ENCODE assay signal across 13 cellular contexts in the genomic region with DNA sequence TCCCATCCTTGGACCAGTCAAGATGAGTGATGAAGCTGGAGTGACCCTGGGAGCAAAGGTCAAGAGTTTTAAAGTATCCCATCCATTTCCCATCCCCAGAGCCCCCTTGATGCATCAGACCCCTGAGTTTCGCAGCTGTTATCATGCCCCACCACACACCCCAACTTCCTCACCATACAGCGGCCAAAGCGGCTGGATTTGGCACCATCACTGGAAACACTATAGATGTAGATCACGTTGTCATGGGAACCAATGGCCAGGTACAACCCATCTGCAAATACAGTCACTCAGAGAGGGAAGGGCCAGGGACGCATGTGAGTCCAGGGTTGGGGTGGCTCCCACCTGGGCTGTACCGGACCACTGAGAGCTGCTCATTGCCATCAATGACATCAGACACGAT. TPM values are rescaled to one million over a fixed set of nuclear protein-coding genes. Genes with fewer than 3 reads are reported as not detected.
DNase-seq lines count a peak whose midpoint lies in the region; ATAC-seq and TF ChIP-seq lines count a peak whose summit lies in the region.
"Had no signal": no experiment of that assay in that cellular context is flagged by ENCODE, and none has a peak within 500 bp of the region (broad histone marks: within the 10 kb centered on the region; RNA-seq: fewer than 3 reads in every experiment).

No MANE protein-coding gene starts in this region.

- no peak overlapping the region for H3K27ac ChIP-seq in H9 (ENCODE audit: insufficient read length, low read depth, low read length)
- H3K27ac ChIP-seq: foreskin keratinocyte had no signal

- H3K79me2 ChIP-seq in H9 (ENCODE audit: insufficient read depth, low read length) = no peaks in the 10 kb centered on the region; the same call in 1 of the 2 replicates

- intact Hi-C loops in activated CD8-positive, alpha-beta T cell treated with anti-CD3 and anti-CD28 coated beads for 36 hours (cut with micrococcal nuclease) = no loop called here

- H3K27me3 ChIP-seq in H9 (ENCODE audit: insufficient read depth, low read length) = peaks cover 12% of the 10 kb centered on the region; the same call in 1 of the 2 replicates
- H3K27me3 ChIP-seq: cardiac muscle cell, foreskin keratinocyte had no signal

- H2AFZ ChIP-seq in H9 (ENCODE audit: low read length) = no peak overlapping the region

- H3K4me1 ChIP-seq in H9 (ENCODE audit: insufficient read depth, low read length) = peaks cover 8% of the 10 kb centered on the region

- H3K9me3 Mint-ChIP-seq in activated CD8-positive, alpha-beta T cell treated with anti-CD3 and anti-CD28 coated beads, Interleukin-2, amount 10 ng/mL, durations not matched to agents 7 days and 5 days (ENCODE audit: insufficient read depth) = no peaks in the 10 kb centered on the region
- H3K9me3 Mint-ChIP-seq in activated CD8-positive, alpha-beta T cell treated with anti-CD3 and anti-CD28 coated beads for 36 hours = no peaks in the 10 kb centered on the region
- H3K9me3 Mint-ChIP-seq in H9 (no peaks in the 10 kb centered on the region), brain (peaks cover 0 to 3% (median 0%) of the 10 kb centered on the region in 5 experiments), progenitor cell of endocrine pancreas (ENCODE audit: low read depth) (no peaks in the 10 kb centered on the region)

- H3K36me3 Mint-ChIP-seq in activated CD8-positive, alpha-beta T cell treated with anti-CD3 and anti-CD28 coated beads, Interleukin-2, amount 10 ng/mL, durations not matched to agents 7 days and 5 days (ENCODE audit: low read depth) = peaks cover 69% of the 10 kb centered on the region
- H3K36me3 Mint-ChIP-seq in activated CD8-positive, alpha-beta T cell treated with anti-CD3 and anti-CD28 coated beads for 36 hours (ENCODE audit: low read depth) = peaks cover 65% of the 10 kb centered on the region
- H3K36me3 Mint-ChIP-seq in H9 (ENCODE audit: insufficient read depth in 1 of 3, low read depth in 3 of 3) = peaks cover 24 to 39% (median 24%) of the 10 kb centered on the region in 3 experiments
- peaks cover 15% of the 10 kb centered on the region for H3K36me3 Mint-ChIP-seq in brain
- peaks cover 16% of the 10 kb centered on the region for H3K36me3 Mint-ChIP-seq in progenitor cell of endocrine pancreas (ENCODE audit: insufficient read depth)

- no peak for ATAC-seq in activated CD8-positive, alpha-beta T cell treated with anti-CD3 and anti-CD28 coated beads, Interleukin-2, amount 10 ng/mL, durations not matched to agents 7 days and 5 days
- no peak for ATAC-seq in activated CD8-positive, alpha-beta T cell treated with anti-CD3 and anti-CD28 coated beads for 36 hours
- ATAC-seq in HG03521 (IDR thresholded peaks at IDR 0.05; ENCODE audit: unreplicated experiment) = no peak
- ATAC-seq: foreskin keratinocyte had no signal

- no peak overlapping the region for H3K56ac ChIP-seq in H9 (ENCODE audit: insufficient read length, low read depth, low read length)

- no peak overlapping the region for H3K9ac ChIP-seq in H9 (ENCODE audit: extremely low read depth, insufficient read length, low read length)

- H2BK5ac ChIP-seq in H9 (ENCODE audit: insufficient read length, low read length) = no peak overlapping the region

- H2BK12ac ChIP-seq in H9 (ENCODE audit: insufficient read length, low read depth, low read length) = no peak overlapping the region

- H3K27me3 Mint-ChIP-seq in activated CD8-positive, alpha-beta T cell treated with anti-CD3 and anti-CD28 coated beads, Interleukin-2, amount 10 ng/mL, durations not matched to agents 7 days and 5 days (ENCODE audit: low read depth) = no peaks in the 10 kb centered on the region
- H3K27me3 Mint-ChIP-seq in activated CD8-positive, alpha-beta T cell treated with anti-CD3 and anti-CD28 coated beads for 36 hours = no peaks in the 10 kb centered on the region
- H3K27me3 Mint-ChIP-seq in H9 (ENCODE audit: low read depth) = peaks cover 32% of the 10 kb centered on the region
- H3K27me3 Mint-ChIP-seq in brain = peaks cover 24% of the 10 kb centered on the region
- H3K27me3 Mint-ChIP-seq in progenitor cell of endocrine pancreas = peaks cover 19% of the 10 kb centered on the region

- H2BK20ac ChIP-seq in H9 (ENCODE audit: low read depth, low read length, poor library complexity, severe bottlenecking) = no peak overlapping the region

- H4K5ac ChIP-seq in H9 (ENCODE audit: insufficient read length, low read depth, low read length) = no peak overlapping the region

- peaks cover 48% of the 10 kb centered on the region for H3K4me1 Mint-ChIP-seq in activated CD8-positive, alpha-beta T cell treated with anti-CD3 and anti-CD28 coated beads, Interleukin-2, amount 10 ng/mL, durations not matched to agents 7 days and 5 days (ENCODE audit: low read depth)
- peaks cover 42% of the 10 kb centered on the region for H3K4me1 Mint-ChIP-seq in activated CD8-positive, alpha-beta T cell treated with anti-CD3 and anti-CD28 coated beads for 36 hours (ENCODE audit: low read depth)
- H3K4me1 Mint-ChIP-seq in H9 = peaks cover 50 to 71% of the 10 kb centered on the region in 2 experiments
- H3K4me1 Mint-ChIP-seq in brain = peaks cover 50% of the 10 kb centered on the region
- H3K4me1 Mint-ChIP-seq in progenitor cell of endocrine pancreas (ENCODE audit: low read depth) = peaks cover 36% of the 10 kb centered on the region

- no CpG with 5 or more reads among the region's 7 CpGs for WGBS in H9 (ENCODE audit: extremely low coverage, insufficient read length, low lambda C conversion rate)

- H3K4ac ChIP-seq in H9 (ENCODE audit: low read depth, low read length) = no peak overlapping the region

- no peak for DNase-seq in activated CD8-positive, alpha-beta T cell treated with anti-CD3 and anti-CD28 coated beads, Interleukin-2, amount 10 ng/mL, durations not matched to agents 7 days and 5 days
- DNase-seq in activated CD8-positive, alpha-beta T cell treated with anti-CD3 and anti-CD28 coated beads for 36 hours = no peak
- DNase-seq in H9 (no peak), progenitor cell of endocrine pancreas (ENCODE audit: low spot score, unreplicated experiment) (no peak), AG08395 (ENCODE audit: low spot score) (no peak), DMS79 treated with DMSO at 0.1 percent for 48 hours (lab: John Stamatoyannopoulos, UW) (no peak)
- DNase-seq: activated CD4-positive, CD25-positive, alpha-beta regulatory T cell treated with anti-CD3 and anti-CD28 coated beads, Interleukin-2, amount 50 U/mL, for 72 hours; activated effector memory CD4-positive, alpha-beta T cell treated with anti-CD3 and anti-CD28 coated beads, Interleukin-2, amount 50 U/mL, for 16 hours; foreskin keratinocyte; MM.1S had no signal

- no peak overlapping the region for H3K18ac ChIP-seq in H9 (ENCODE audit: insufficient read length, low read depth, low read length)

- H4K8ac ChIP-seq in H9 (replicated peaks; ENCODE audit: insufficient read length, low read depth, low read length) = no peak overlapping the region

- H3K27ac Mint-ChIP-seq in activated CD8-positive, alpha-beta T cell treated with anti-CD3 and anti-CD28 coated beads, Interleukin-2, amount 10 ng/mL, durations not matched to agents 7 days and 5 days = peak overlapping the region; percentile 37
- H3K27ac Mint-ChIP-seq in activated CD8-positive, alpha-beta T cell treated with anti-CD3 and anti-CD28 coated beads for 36 hours = no peak overlapping the region
- no peak overlapping the region for H3K27ac Mint-ChIP-seq in H9
- peak overlapping the region in 4 of 5 experiments; percentile 16 to 58 (median 32) for H3K27ac Mint-ChIP-seq in brain
- H3K27ac Mint-ChIP-seq in progenitor cell of endocrine pancreas = no peak overlapping the region

- H2BK15ac ChIP-seq in H9 (ENCODE audit: low read depth, low read length) = no peak overlapping the region

- no peak overlapping the region for H3K23ac ChIP-seq in H9 (ENCODE audit: insufficient read length, low read depth, low read length)

- peaks cover 2% of the 10 kb centered on the region for H4K20me1 ChIP-seq in H9 (ENCODE audit: control insufficient read depth, insufficient read depth, insufficient read length)

- H3K79me1 ChIP-seq in H9 (ENCODE audit: insufficient read depth, low read depth, low read length, poor library complexity, severe bottlenecking) = no peaks in the 10 kb centered on the region

- no peak overlapping the region for H3T11ph ChIP-seq in H9 (ENCODE audit: low read length)

- H3K4me3 Mint-ChIP-seq in activated CD8-positive, alpha-beta T cell treated with anti-CD3 and anti-CD28 coated beads, Interleukin-2, amount 10 ng/mL, durations not matched to agents 7 days and 5 days = peak overlapping the region; percentile 34
- no peak overlapping the region for H3K4me3 Mint-ChIP-seq in activated CD8-positive, alpha-beta T cell treated with anti-CD3 and anti-CD28 coated beads for 36 hours
- H3K4me3 Mint-ChIP-seq in H9 (peak overlapping the region; percentile 90 to 93; a peak in 3 of 5 replicates), brain (peak overlapping the region; percentile 57 to 81 (median 72)), progenitor cell of endocrine pancreas (ENCODE audit: low read depth) (peak overlapping the region; percentile 63)

- H3K23me2 ChIP-seq in H9 (ENCODE audit: insufficient read length, low read depth, low read length, poor library complexity, severe bottlenecking) = peaks cover 4% of the 10 kb centered on the region

- H3K4me2 ChIP-seq in H9 (ENCODE audit: insufficient read depth, insufficient read length, low read length) = no peak overlapping the region

- no peak overlapping the region for H3K14ac ChIP-seq in H9 (ENCODE audit: insufficient read depth, low read length)

- no peak overlapping the region for H2AK5ac ChIP-seq in H9 (ENCODE audit: insufficient read length, low read length)

- CTCF ChIA-PET in activated CD8-positive, alpha-beta T cell treated with anti-CD3 and anti-CD28 coated beads, Interleukin-2, amount 10 ng/mL, durations not matched to agents 7 days and 5 days (lab: Charles Lee) = interaction anchor here (1.0 to 1.9 kb wide), 3 partner anchors 11 to 15 kb away, joined by 3 to 6 read pairs (median 4); partner anchors contain the start of gene TUT1
- CTCF ChIA-PET in activated CD8-positive, alpha-beta T cell treated with anti-CD3 and anti-CD28 coated beads for 36 hours (lab: Charles Lee) = interaction anchor here (1.1 to 1.4 kb wide), 4 partner anchors 8 to 179 kb away, joined by 3 to 4 read pairs (median 3); no protein-coding TSS in a partner anchor

- no peak overlapping the region for H2BK120ac ChIP-seq in H9 (ENCODE audit: low read depth, low read length, poor library complexity, severe bottlenecking)

- H3K9me3 ChIP-seq in H9 (ENCODE audit: control insufficient read depth, low read depth, low read length) = no peaks in the 10 kb centered on the region

- no peak for TF ChIP-seq CTCF in activated CD8-positive, alpha-beta T cell treated with anti-CD3 and anti-CD28 coated beads for 36 hours (IDR thresholded peaks at IDR 0.05)
- TF ChIP-seq CTCF in H9 (conservative IDR thresholded peaks at IDR 0.05) (no peak), brain (conservative IDR thresholded peaks at IDR 0.05) (no peak), progenitor cell of endocrine pancreas (IDR thresholded peaks at IDR 0.05; ENCODE audit: unreplicated experiment) (no peak)

- H4K91ac ChIP-seq in H9 (ENCODE audit: insufficient read length, low read depth, low read length) = no peak overlapping the region

- POLR2A ChIA-PET in activated CD8-positive, alpha-beta T cell treated with anti-CD3 and anti-CD28 coated beads, Interleukin-2, amount 10 ng/mL, durations not matched to agents 7 days and 5 days (lab: Charles Lee) = interaction anchor here (1.0 to 4.3 kb wide), 3 partner anchors 12 to 238 kb away, joined by 3 to 23 read pairs (median 6); partner anchors contain the start of genes C11orf98, CSKMT and TUT1
- POLR2A ChIA-PET in activated CD8-positive, alpha-beta T cell treated with anti-CD3 and anti-CD28 coated beads for 36 hours (lab: Charles Lee) = interaction anchor here (0.8 to 2.4 kb wide), 9 partner anchors 8 to 120 kb away, joined by 3 to 24 read pairs (median 5); partner anchors contain the start of genes C11orf98, CSKMT, LBHD1 and TUT1

RNA-seq across cellular contexts. Expression of gene MTA2, which starts 2.1 kb away (rescaled TPM):
- total RNA-seq in activated CD8-positive, alpha-beta T cell treated with anti-CD3 and anti-CD28 coated beads, Interleukin-2, amount 10 ng/mL, durations not matched to agents 7 days and 5 days = 100 to 1,000 TPM; 249 to 273 TPM
- total RNA-seq in activated CD8-positive, alpha-beta T cell treated with anti-CD3 and anti-CD28 coated beads for 36 hours = 100 to 1,000 TPM; 159 to 164 TPM
- 143 and 149 TPM in 2 replicates for total RNA-seq in H9 (2021)
- polyA plus RNA-seq in brain (ENCODE audit: insufficient read depth, low read depth, low replicate concordance) = 111 TPM
- total RNA-seq in progenitor cell of endocrine pancreas = 134 and 140 TPM in 2 replicates

RNA-seq across cellular contexts. Expression of gene EML3, which starts 8.8 kb away (rescaled TPM):
- 100 to 1,000 TPM; 120 to 144 TPM for total RNA-seq in activated CD8-positive, alpha-beta T cell treated with anti-CD3 and anti-CD28 coated beads, Interleukin-2, amount 10 ng/mL, durations not matched to agents 7 days and 5 days
- 100 to 1,000 TPM; 115 to 120 TPM for total RNA-seq in activated CD8-positive, alpha-beta T cell treated with anti-CD3 and anti-CD28 coated beads for 36 hours
- 35.3 and 40.6 TPM in 2 replicates for total RNA-seq in H9 (2021)
- 23.3 TPM for polyA plus RNA-seq in brain (ENCODE audit: insufficient read depth, low read depth, low replicate concordance)
- total RNA-seq in progenitor cell of endocrine pancreas = 42.7 and 47.0 TPM in 2 replicates

RNA-seq across cellular contexts. Expression of gene ROM1, which starts 9.3 kb away (rescaled TPM):
- 1 to 10 TPM; 1.3 to 2.0 TPM for total RNA-seq in activated CD8-positive, alpha-beta T cell treated with anti-CD3 and anti-CD28 coated beads, Interleukin-2, amount 10 ng/mL, durations not matched to agents 7 days and 5 days
- total RNA-seq in activated CD8-positive, alpha-beta T cell treated with anti-CD3 and anti-CD28 coated beads for 36 hours = 1 to 10 TPM in 1 of 2 experiments, under 1 TPM in 1; 0.79 to 1.1 TPM
- total RNA-seq in H9 (2021) = 0.79 and 1.0 TPM in 2 replicates
- polyA plus RNA-seq in brain (ENCODE audit: insufficient read depth, low read depth, low replicate concordance) = 24.3 TPM
- total RNA-seq in progenitor cell of endocrine pancreas = 0.62 and 0.86 TPM in 2 replicates

RNA-seq across cellular contexts. Expression of gene TUT1, which starts 12.4 kb away (rescaled TPM):
- total RNA-seq in activated CD8-positive, alpha-beta T cell treated with anti-CD3 and anti-CD28 coated beads, Interleukin-2, amount 10 ng/mL, durations not matched to agents 7 days and 5 days = 10 to 100 TPM; 22.2 to 25.0 TPM
- 10 to 100 TPM; 34.4 to 38.0 TPM for total RNA-seq in activated CD8-positive, alpha-beta T cell treated with anti-CD3 and anti-CD28 coated beads for 36 hours
- 20.7 and 24.9 TPM in 2 replicates for total RNA-seq in H9 (2021)
- polyA plus RNA-seq in brain (ENCODE audit: insufficient read depth, low read depth, low replicate concordance) = 28.4 TPM
- total RNA-seq in progenitor cell of endocrine pancreas = 23.1 and 26.0 TPM in 2 replicates

RNA-seq across cellular contexts. Expression of gene B3GAT3, which starts 18.0 kb away (rescaled TPM):
- total RNA-seq in activated CD8-positive, alpha-beta T cell treated with anti-CD3 and anti-CD28 coated beads, Interleukin-2, amount 10 ng/mL, durations not matched to agents 7 days and 5 days = 10 to 100 TPM; 63.0 to 64.8 TPM
- total RNA-seq in activated CD8-positive, alpha-beta T cell treated with anti-CD3 and anti-CD28 coated beads for 36 hours = 10 to 100 TPM; 59.1 to 61.4 TPM
- total RNA-seq in H9 (2021) = 30.6 and 30.8 TPM in 2 replicates
- polyA plus RNA-seq in brain (ENCODE audit: insufficient read depth, low read depth, low replicate concordance) = 65.0 TPM
- 43.4 and 48.9 TPM in 2 replicates for total RNA-seq in progenitor cell of endocrine pancreas

Comparison
In these comparisons a context has a peak if more than half of its experiments do, and no peak if none do; other contexts are left out.
1. H3K27ac Mint-ChIP-seq: peak in activated CD8-positive, alpha-beta T cell treated with anti-CD3 and anti-CD28 coated beads, Interleukin-2, amount 10 ng/mL, durations not matched to agents 7 days and 5 days (single experiment) and brain (4 of 5); none in activated CD8-positive, alpha-beta T cell treated with anti-CD3 and anti-CD28 coated beads for 36 hours (single experiment), H9 (0 of 3) and progenitor cell of endocrine pancreas (single experiment).